ENCODE assay signal across 1 cellular context in genomic region chr4:40214038-40214437, GRCh38.
TF ChIP-seq lines count a peak whose summit lies in the region.

No MANE protein-coding gene starts in this region.

TF ChIP-seq in GM12878, 131 proteins besides CTCF, POLR2A, EP300 and RAD21:
- TF ChIP-seq PBX3 (IDR thresholded peaks at IDR 0.05; ENCODE audit: insufficient replicate concordance, low read depth, low read length), result no peak
- TF ChIP-seq LARP7 (IDR thresholded peaks at IDR 0.05), result no peak
- TF ChIP-seq POLR2AphosphoS5 (IDR thresholded peaks at IDR 0.05; ENCODE audit: low read length), result peak; percentile 29
- TF ChIP-seq POU2F2 (IDR thresholded peaks at IDR 0.05; ENCODE audit: borderline replicate concordance, low read depth, low read length), result no peak
- TF ChIP-seq CEBPZ (IDR thresholded peaks at IDR 0.05; ENCODE audit: low read depth, low read length), result no peak
TF ChIP-seq in GM12878: peak in this region for 1.
